23 cellular contexts compared by ENCODE assay signal in the genomic region with DNA sequence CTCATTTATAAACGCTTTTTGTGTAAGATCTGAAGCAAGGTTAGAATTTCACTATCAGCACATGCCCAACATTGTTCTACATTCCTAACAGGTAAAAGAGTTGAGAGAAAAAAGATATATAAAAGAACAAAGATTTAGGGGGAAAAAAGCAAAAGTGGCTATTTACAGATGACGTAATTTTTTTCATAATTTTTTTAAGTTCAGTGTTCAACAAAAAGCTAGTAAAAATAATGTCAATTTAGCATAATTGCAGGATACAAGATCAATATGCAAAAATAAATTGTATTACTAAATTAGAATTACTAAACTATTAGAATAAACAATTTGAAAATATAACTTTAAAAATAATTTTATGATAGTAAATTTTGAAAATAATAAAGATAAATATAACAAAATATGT.
"Had no signal": no experiment of that assay in that cellular context is flagged by ENCODE, and none has a peak within 500 bp of the region (broad histone marks: within the 10 kb centered on the region; RNA-seq: fewer than 3 reads in every experiment).

No MANE protein-coding gene starts in this region.

- H3K36me3 ChIP-seq: left ventricle myocardium inferior, ovary, right atrium auricular region, spleen, suprapubic skin, thoracic aorta, tibial artery, upper lobe of right lung had no signal

- H3K4me1 ChIP-seq: left ventricle myocardium inferior, right atrium auricular region, spleen, upper lobe of right lung had no signal

- H3K4me3 ChIP-seq: left ventricle myocardium inferior, lung, ovary, right atrium auricular region, skin epidermis, spleen, suprapubic skin, thoracic aorta, tibial artery, upper lobe of right lung had no signal

- DNase-seq: hypothalamus; immature natural killer cell; left ventricle myocardium inferior; mesendoderm; naive B cell; natural killer cell; nephron progenitor cell; ovary; spleen; stimulated activated CD4-positive, alpha-beta T cell treated with anti-CD3 and anti-CD28 coated beads, Interleukin-4, amount 100 ng/mL, for 24 hours; stimulated activated naive CD4-positive, alpha-beta T cell; tibial artery; trophoblast cell; upper lobe of right lung had no signal

- H3K27me3 ChIP-seq: ovary, right atrium auricular region, spleen, suprapubic skin, tibial artery, upper lobe of right lung had no signal

- ATAC-seq: natural killer cell; sciatic nerve; stimulated activated effector memory CD8-positive, alpha-beta T cell treated with anti-CD3 and anti-CD28 coated beads, Interleukin-12 subunit alpha, Interleukin-12 subunit beta, amount 100 ng/mL, for 72 hours; upper lobe of right lung had no signal

- H3K9me3 ChIP-seq: left ventricle myocardium inferior, ovary, right atrium auricular region, suprapubic skin, thoracic aorta, tibial artery, upper lobe of right lung had no signal

- FAIRE-seq: islet of Langerhans, urothelium cell line had no signal

- H3K27ac ChIP-seq: left ventricle myocardium inferior, ovary, right atrium auricular region, skin epidermis, spleen, suprapubic skin, thoracic aorta, tibial artery, upper lobe of right lung had no signal
